24 cellular contexts compared by ENCODE assay signal in genomic region chr6:136984578-136984977, GRCh38.
"Had no signal": no experiment of that assay in that cellular context is flagged by ENCODE, and none has a peak within 500 bp of the region (broad histone marks: within the 10 kb centered on the region; RNA-seq: fewer than 3 reads in every experiment).

No MANE protein-coding gene starts in this region.

- H3K4me3 ChIP-seq: colonic mucosa, esophagus muscularis mucosa, gastroesophageal sphincter, heart left ventricle, hepatocyte, left lung, lower lobe of right lung, mucosa of descending colon had no signal

- FAIRE-seq: endometrium, endothelial cell of umbilical vein, frontal cortex, keratinocyte had no signal

- H3K36me3 ChIP-seq: colonic mucosa, esophagus muscularis mucosa, gastroesophageal sphincter, heart left ventricle, left lung, lower lobe of right lung had no signal

- H3K27ac ChIP-seq: colonic mucosa, esophagus muscularis mucosa, foreskin keratinocyte, gastroesophageal sphincter, heart left ventricle, hepatocyte, left lung, lower lobe of right lung had no signal

- H3K4me1 ChIP-seq: colonic mucosa had no signal

- ATAC-seq: effector memory CD8-positive, alpha-beta T cell; foreskin keratinocyte; gastroesophageal sphincter; left cardiac atrium; left lung; lower lobe of right lung; mucosa of descending colon; naive thymus-derived CD8-positive, alpha-beta T cell had no signal

- DNase-seq: colonic mucosa; cortex of kidney; effector CD8-positive, alpha-beta T cell; effector memory CD8-positive, alpha-beta T cell; endodermal cell; foreskin keratinocyte; heart left ventricle; hypothalamus; immature natural killer cell; left cardiac atrium; left lung; left ventricle myocardium superior; lower lobe of right lung; mesenchymal stem cell; mucosa of descending colon; naive B cell; naive thymus-derived CD8-positive, alpha-beta T cell had no signal

- H3K27me3 ChIP-seq: colonic mucosa, foreskin keratinocyte had no signal

- H3K4me2 ChIP-seq: hepatocyte had no signal

- H2AFZ ChIP-seq: hepatocyte had no signal

- H3K79me2 ChIP-seq: hepatocyte had no signal

- H3K9me3 ChIP-seq: colonic mucosa, esophagus muscularis mucosa, gastroesophageal sphincter, heart left ventricle, left lung, lower lobe of right lung, mucosa of descending colon had no signal
